In genomic region chr12:104423809-104424208, GRCh38 we compare ENCODE assay signal across 17 cellular contexts. TPM values are rescaled to one million over a fixed set of nuclear protein-coding genes. Genes with fewer than 3 reads are reported as not detected.
DNase-seq lines count a peak whose midpoint lies in the region; ATAC-seq and TF ChIP-seq lines count a peak whose summit lies in the region.
"Had no signal": no experiment of that assay in that cellular context is flagged by ENCODE, and none has a peak within 500 bp of the region (broad histone marks: within the 10 kb centered on the region; RNA-seq: fewer than 3 reads in every experiment).

No MANE protein-coding gene starts in this region.

- H3K27me3 ChIP-seq in HCT116 (ENCODE audit: insufficient read depth, low read length) (peaks cover 7% of the 10 kb centered on the region; the same call in 1 of the 2 replicates), sigmoid colon (no peaks in the 10 kb centered on the region)

- no peaks in the 10 kb centered on the region for H3K9me3 ChIP-seq in HCT116 (ENCODE audit: control insufficient read depth in 1 of 2, insufficient read depth in 1 of 2, low read depth in 1 of 2, low read length in 2 of 2)
- no peaks in the 10 kb centered on the region for H3K9me3 ChIP-seq in sigmoid colon

- peak overlapping the region; percentile 60 for H3K4me2 ChIP-seq in HCT116 (ENCODE audit: low read length)

- DNase-seq in DMS153 (lab: John Stamatoyannopoulos, UW) (peak; percentile 33), DMS153 treated with DMSO at 0.1 percent for 48 hours (lab: John Stamatoyannopoulos, UW; ENCODE audit: unreplicated experiment) (no peak), HCT116 (ENCODE audit: low read depth, low spot score) (no peak), left lobe of liver (ENCODE audit: low spot score) (no peak), sigmoid colon (peak; percentile 1), NCI-H82 (lab: John Stamatoyannopoulos, UW) (no peak), mesothelial cell of epicardium (ENCODE audit: low spot score in 2 of 2, unreplicated experiment in 2 of 2) (no peak), NCI-H2081 treated with DMSO at 0.1 percent for 48 hours (lab: John Stamatoyannopoulos, UW) (no peak)
- DNase-seq: AML-193, HFFc6, IMR-90, NCI-H1436, NCI-H2081, NCI-H526 treated with DMSO at 0.1 percent for 48 hours had no signal

- TF ChIP-seq POLR2A in HCT116 (IDR thresholded peaks at IDR 0.05; ENCODE audit: borderline replicate concordance, extremely low read depth, insufficient read depth, insufficient read length) (no peak), sigmoid colon (IDR thresholded peaks at IDR 0.05) (no peak)

- POLR2A ChIA-PET in HCT116 (lab: Charles Lee) = no interaction called here

- H2AFZ ChIP-seq in HCT116 (ENCODE audit: low read depth, low read length, poor library complexity, severe bottlenecking) = no peak overlapping the region

- H3K4me3 ChIP-seq in HCT116 (replicated peaks in 1 of 2; ENCODE audit: low read depth in 1 of 2, low read length in 2 of 2) = no peak overlapping the region
- no peak overlapping the region for H3K4me3 ChIP-seq in sigmoid colon

- H3K9ac ChIP-seq in HCT116 (ENCODE audit: low read length) = no peak overlapping the region

- no peaks in the 10 kb centered on the region for H4K20me1 ChIP-seq in HCT116 (ENCODE audit: insufficient read depth)

- H3K27ac Mint-ChIP-seq in mesothelial cell of epicardium = no peak overlapping the region
- H3K27ac Mint-ChIP-seq: HFFc6 had no signal

- CTCF ChIA-PET in HCT116 (lab: Charles Lee) = no interaction called here

- RAD21 ChIA-PET in HCT116 (lab: Charles Lee; ENCODE audit: low non-redundant PET in 1 of 2, low total read pairs in 2 of 2, uncharacterized antibody in 2 of 2, unreplicated experiment in 2 of 2) = interaction anchor here (0.6 to 0.7 kb wide), 2 partner anchors 12 to 42 kb away, joined by 3 read pairs; no protein-coding TSS in a partner anchor

- peaks cover 3% of the 10 kb centered on the region for H3K27me3 Mint-ChIP-seq in mesothelial cell of epicardium (ENCODE audit: low read depth)

- no peaks in the 10 kb centered on the region for H3K79me2 ChIP-seq in HCT116 (ENCODE audit: insufficient read depth, low read length)

- ATAC-seq in HCT116 (no peak), left lobe of liver (peak; percentile 97)
- ATAC-seq: Right ventricle myocardium inferior had no signal

- no peak for TF ChIP-seq RAD21 in HCT116 (IDR thresholded peaks at IDR 0.05; ENCODE audit: low read depth)

- H3K4me3 Mint-ChIP-seq in mesothelial cell of epicardium = no peak overlapping the region
- H3K4me3 Mint-ChIP-seq: HFFc6 had no signal

- H3K4me1 ChIP-seq in HCT116 (ENCODE audit: control insufficient read depth in 1 of 2, insufficient read depth in 2 of 2, low read length in 2 of 2) (peaks cover 26 to 44% of the 10 kb centered on the region in 2 experiments), sigmoid colon (no peaks in the 10 kb centered on the region)

- no peak for TF ChIP-seq EP300 in sigmoid colon (IDR thresholded peaks at IDR 0.05)

- 40 to 69% methylated on average over 5 of the region's 5 CpGs for WGBS in sigmoid colon, 2 donors

- H3K36me3 ChIP-seq in HCT116 (ENCODE audit: control insufficient read depth in 1 of 2, insufficient read depth in 2 of 2, low read length in 2 of 2) = no peaks in the 10 kb centered on the region
- no peaks in the 10 kb centered on the region for H3K36me3 ChIP-seq in sigmoid colon

- H3K9me2 ChIP-seq in HCT116 (ENCODE audit: insufficient read depth) = no peaks in the 10 kb centered on the region

- H3K4me1 Mint-ChIP-seq in mesothelial cell of epicardium = peaks cover 11% of the 10 kb centered on the region

- H3K36me3 Mint-ChIP-seq in mesothelial cell of epicardium = no peaks in the 10 kb centered on the region

- intact Hi-C loops in HCT116 (cut with micrococcal nuclease) = no loop called here
- intact Hi-C loops in sigmoid colon (cut with DNase I) = no loop called here

- peaks cover 6% of the 10 kb centered on the region for H3K9me3 Mint-ChIP-seq in mesothelial cell of epicardium
- H3K9me3 Mint-ChIP-seq: HFFc6 had no signal

- TF ChIP-seq CTCF in HCT116 (IDR thresholded peaks at IDR 0.05 in 2 of 3, conservative IDR thresholded peaks at IDR 0.05 in 1 of 3; ENCODE audit: borderline replicate concordance in 1 of 3, insufficient read depth in 1 of 3, low read depth in 2 of 3, low read length in 2 of 3) = no peak
- TF ChIP-seq CTCF in sigmoid colon (IDR thresholded peaks at IDR 0.05) = no peak
- no peak for TF ChIP-seq CTCF in mesothelial cell of epicardium (IDR thresholded peaks at IDR 0.05; ENCODE audit: unreplicated experiment)

- H3K27ac ChIP-seq in HCT116 (ENCODE audit: low read depth, low read length) (no peak overlapping the region; the same call in 1 of the 2 replicates), sigmoid colon (no peak overlapping the region)
- H3K27ac ChIP-seq: 22Rv1, C4-2B had no signal

- no TSS peak for BruUV-seq in HCT116 (replicated peaks; lab: Mats Ljungman, UMichigan)

TF ChIP-seq in HCT116, 20 proteins besides CTCF, POLR2A, EP300 and RAD21:
- TF ChIP-seq EGR1 (IDR thresholded peaks at IDR 0.05; ENCODE audit: low read depth) (no peak), SRF (IDR thresholded peaks at IDR 0.05; ENCODE audit: low read depth) (no peak), TCF7L2 (IDR thresholded peaks at IDR 0.05; ENCODE audit: borderline replicate concordance, extremely low read depth, insufficient read depth, insufficient read length) (no peak), MAX (IDR thresholded peaks at IDR 0.05) (no peak), ATF3 (IDR thresholded peaks at IDR 0.05) (no peak), CBX3 (IDR thresholded peaks at IDR 0.05; ENCODE audit: low read depth) (no peak), ZNF274 (IDR thresholded peaks at IDR 0.05; ENCODE audit: low read depth, low read length) (no peak), POLR2AphosphoS5 (IDR thresholded peaks at IDR 0.05; ENCODE audit: low read depth, low read length) (no peak), EZH2 (IDR thresholded peaks at IDR 0.05) (no peak), EZH2phosphoT487 (IDR thresholded peaks at IDR 0.05; ENCODE audit: borderline replicate concordance) (no peak), SP1 (IDR thresholded peaks at IDR 0.05; ENCODE audit: low read depth) (no peak), ZFX (IDR thresholded peaks at IDR 0.05) (no peak), JUND (IDR thresholded peaks at IDR 0.05) (no peak), CEBPB (IDR thresholded peaks at IDR 0.05; ENCODE audit: low read depth) (no peak), YY1 (IDR thresholded peaks at IDR 0.05; ENCODE audit: extremely low read depth, insufficient replicate concordance, low read depth, low read length) (no peak), SIN3A (IDR thresholded peaks at IDR 0.05; ENCODE audit: low read depth) (no peak), REST (IDR thresholded peaks at IDR 0.05; ENCODE audit: low read depth) (no peak), ZBTB33 (IDR thresholded peaks at IDR 0.05; ENCODE audit: extremely low read depth, insufficient replicate concordance, low read length) (no peak)

RNA-seq across cellular contexts. Expression of gene CHST11, which starts 32.9 kb away (rescaled TPM):
- total RNA-seq in HCT116 (2021; ENCODE audit: unreplicated experiment) (10.1 TPM), left lobe of liver (1.2 TPM), sigmoid colon (10 to 100 TPM in 2 of 4 donors, 1 to 10 TPM in 2; 9.9 to 22.8 (median 13.6) TPM), mesothelial cell of epicardium (9.0 to 15.0 TPM (median 12.1 TPM) in 3 replicates)
- 6.8 and 7.3 TPM in 2 replicates for polyA plus RNA-seq in HCT116 (2012)
- polyA plus RNA-seq in sigmoid colon = 10 to 100 TPM in 1 of 3 donors, 1 to 10 TPM in 1, under 1 TPM in 1; 0.60 to 10.2 (median 2.1) TPM

Comparison
In these comparisons a context has a peak if more than half of its experiments do, and no peak if none do; other contexts are left out.
1. DNase-seq: peak in DMS153 (single experiment) and sigmoid colon (single experiment); none in DMS153 treated with DMSO at 0.1 percent for 48 hours (single experiment), HCT116 (single experiment), left lobe of liver (single experiment), NCI-H82 (single experiment), mesothelial cell of epicardium (0 of 2) and NCI-H2081 treated with DMSO at 0.1 percent for 48 hours (single experiment).